ENCODE assay signal across 1 cellular context in genomic region chr4:122921971-122922876, GRCh38.
TF ChIP-seq lines count a peak whose summit lies in the region.

A gene with protein sequence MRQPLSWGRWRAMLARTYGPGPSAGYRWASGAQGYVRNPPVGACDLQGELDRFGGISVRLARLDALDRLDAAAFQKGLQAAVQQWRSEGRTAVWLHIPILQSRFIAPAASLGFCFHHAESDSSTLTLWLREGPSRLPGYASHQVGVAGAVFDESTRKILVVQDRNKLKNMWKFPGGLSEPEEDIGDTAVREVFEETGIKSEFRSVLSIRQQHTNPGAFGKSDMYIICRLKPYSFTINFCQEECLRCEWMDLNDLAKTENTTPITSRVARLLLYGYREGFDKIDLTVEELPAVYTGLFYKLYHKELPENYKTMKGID (minus strand): TSS chr4:122922597. CDS start chr4:122922572, 25 bp downstream.

TF ChIP-seq in HepG2, 621 proteins besides CTCF, POLR2A, EP300 and RAD21 (continued from another document and continues in another):
- TF ChIP-seq PRDM10 (CRISPR knock-in tag; IDR thresholded peaks at IDR 0.05; ENCODE audit: low read depth) (no peak), ARNT2 (CRISPR knock-in tag; IDR thresholded peaks at IDR 0.05; ENCODE audit: low read depth) (no peak), PLRG1 (conservative IDR thresholded peaks at IDR 0.05) (no peak), RCOR2 (CRISPR knock-in tag; IDR thresholded peaks at IDR 0.05) (no peak), PCBP2 (optimal IDR thresholded peaks at IDR 0.05; ENCODE audit: low read depth, low read length, poor library complexity, severe bottlenecking) (no peak), MYPOP (CRISPR knock-in tag; IDR thresholded peaks at IDR 0.05) (peak; percentile 79), MXI1 (IDR thresholded peaks at IDR 0.05; ENCODE audit: borderline replicate concordance, low read depth, low read length) (no peak), LCORL (IDR thresholded peaks at IDR 0.05) (no peak), LCORL (CRISPR knock-in tag; IDR thresholded peaks at IDR 0.05) (peak; percentile 25; the same call in 1 of the 2 replicates), ZNF703 (CRISPR knock-in tag; IDR thresholded peaks at IDR 0.05; ENCODE audit: borderline replicate concordance) (no peak), DR1 (CRISPR knock-in tag; IDR thresholded peaks at IDR 0.05) (no peak), KAT2B (IDR thresholded peaks at IDR 0.05; ENCODE audit: borderline replicate concordance, low read depth, low read length) (no peak), ZFP41 (CRISPR knock-in tag; IDR thresholded peaks at IDR 0.05; ENCODE audit: borderline replicate concordance) (no peak; the same call in 1 of the 2 replicates), ZNF101 (CRISPR knock-in tag; IDR thresholded peaks at IDR 0.05; ENCODE audit: borderline replicate concordance, low read depth) (no peak), ZNF558 (CRISPR knock-in tag; IDR thresholded peaks at IDR 0.05; ENCODE audit: borderline replicate concordance) (peak; percentile 72; the same call in 1 of the 2 replicates), AKAP8 (CRISPR knock-in tag; IDR thresholded peaks at IDR 0.05) (no peak), EEA1 (CRISPR knock-in tag; IDR thresholded peaks at IDR 0.05; ENCODE audit: borderline replicate concordance) (peak; percentile 89; the same call in 1 of the 2 replicates), RFXANK (CRISPR knock-in tag; IDR thresholded peaks at IDR 0.05) (0 out of 2 replicates have a peak, but pooled peaks have one; percentile 27), MXD4 (CRISPR knock-in tag; IDR thresholded peaks at IDR 0.05) (no peak; the same call in 1 of the 2 replicates), ZNF713 (CRISPR knock-in tag; IDR thresholded peaks at IDR 0.05) (no peak), SMAD9 (CRISPR knock-in tag; IDR thresholded peaks at IDR 0.05) (0 out of 2 replicates have a peak, but pooled peaks have one; percentile 25), HES4 (CRISPR knock-in tag; IDR thresholded peaks at IDR 0.05; ENCODE audit: borderline replicate concordance) (no peak), ARID5B (CRISPR knock-in tag; IDR thresholded peaks at IDR 0.05) (0 out of 2 replicates have a peak, but pooled peaks have one; percentile 44), ZNF652 (CRISPR knock-in tag; IDR thresholded peaks at IDR 0.05; ENCODE audit: borderline replicate concordance, low read depth) (no peak), ZNF296 (CRISPR knock-in tag; conservative IDR thresholded peaks at IDR 0.05) (0 out of 2 replicates have a peak, but pooled peaks have one; percentile 40), ZFAT (CRISPR knock-in tag; conservative IDR thresholded peaks at IDR 0.05) (0 out of 2 replicates have a peak, but pooled peaks have one; percentile 24), ZSCAN12 (CRISPR knock-in tag; IDR thresholded peaks at IDR 0.05) (no peak), ZNF431 (CRISPR knock-in tag; IDR thresholded peaks at IDR 0.05; ENCODE audit: borderline replicate concordance, low read depth) (no peak), ZBTB49 (CRISPR knock-in tag; IDR thresholded peaks at IDR 0.05; ENCODE audit: borderline replicate concordance) (no peak), MATR3 (CRISPR knock-in tag; IDR thresholded peaks at IDR 0.05) (no peak), ZNF326 (CRISPR knock-in tag; IDR thresholded peaks at IDR 0.05; ENCODE audit: borderline replicate concordance) (no peak), MTA1 (CRISPR knock-in tag; IDR thresholded peaks at IDR 0.05; ENCODE audit: borderline replicate concordance) (0 out of 2 replicates have a peak, but pooled peaks have one; percentile 26), KAT8 (CRISPR knock-in tag; IDR thresholded peaks at IDR 0.05) (peak; percentile 52), SNAPC2 (CRISPR knock-in tag; IDR thresholded peaks at IDR 0.05) (no peak), ZSCAN25 (CRISPR knock-in tag; IDR thresholded peaks at IDR 0.05) (peak; percentile 63; the same call in 1 of the 2 replicates), SMAD3 (CRISPR knock-in tag; IDR thresholded peaks at IDR 0.05) (peak; percentile 41), ZNF160 (CRISPR knock-in tag; IDR thresholded peaks at IDR 0.05) (0 out of 2 replicates have a peak, but pooled peaks have one; percentile 41), ZNF383 (CRISPR knock-in tag; IDR thresholded peaks at IDR 0.05; ENCODE audit: borderline replicate concordance) (no peak), ZNF550 (CRISPR knock-in tag; IDR thresholded peaks at IDR 0.05; ENCODE audit: borderline replicate concordance) (no peak), KLF9 (CRISPR knock-in tag; IDR thresholded peaks at IDR 0.05; ENCODE audit: low read depth) (no peak), ZMYM4 (CRISPR knock-in tag; IDR thresholded peaks at IDR 0.05) (peak; percentile 48; the same call in 1 of the 2 replicates), PREB (CRISPR knock-in tag; IDR thresholded peaks at IDR 0.05) (no peak), SNAPC5 (CRISPR knock-in tag; IDR thresholded peaks at IDR 0.05; ENCODE audit: borderline replicate concordance) (no peak), CBX1 (IDR thresholded peaks at IDR 0.05; ENCODE audit: low read depth) (no peak)
- TF ChIP-seq, protein P1, sequence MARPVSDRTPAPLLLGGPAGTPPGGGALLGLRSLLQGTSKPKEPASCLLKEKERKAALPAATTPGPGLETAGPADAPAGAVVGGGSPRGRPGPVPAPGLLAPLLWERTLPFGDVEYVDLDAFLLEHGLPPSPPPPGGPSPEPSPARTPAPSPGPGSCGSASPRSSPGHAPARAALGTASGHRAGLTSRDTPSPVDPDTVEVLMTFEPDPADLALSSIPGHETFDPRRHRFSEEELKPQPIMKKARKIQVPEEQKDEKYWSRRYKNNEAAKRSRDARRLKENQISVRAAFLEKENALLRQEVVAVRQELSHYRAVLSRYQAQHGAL (CRISPR knock-in tag; IDR thresholded peaks at IDR 0.05; ENCODE audit: not compliant biosample characterization), result peak; percentile 39
- TF ChIP-seq, protein P2, sequence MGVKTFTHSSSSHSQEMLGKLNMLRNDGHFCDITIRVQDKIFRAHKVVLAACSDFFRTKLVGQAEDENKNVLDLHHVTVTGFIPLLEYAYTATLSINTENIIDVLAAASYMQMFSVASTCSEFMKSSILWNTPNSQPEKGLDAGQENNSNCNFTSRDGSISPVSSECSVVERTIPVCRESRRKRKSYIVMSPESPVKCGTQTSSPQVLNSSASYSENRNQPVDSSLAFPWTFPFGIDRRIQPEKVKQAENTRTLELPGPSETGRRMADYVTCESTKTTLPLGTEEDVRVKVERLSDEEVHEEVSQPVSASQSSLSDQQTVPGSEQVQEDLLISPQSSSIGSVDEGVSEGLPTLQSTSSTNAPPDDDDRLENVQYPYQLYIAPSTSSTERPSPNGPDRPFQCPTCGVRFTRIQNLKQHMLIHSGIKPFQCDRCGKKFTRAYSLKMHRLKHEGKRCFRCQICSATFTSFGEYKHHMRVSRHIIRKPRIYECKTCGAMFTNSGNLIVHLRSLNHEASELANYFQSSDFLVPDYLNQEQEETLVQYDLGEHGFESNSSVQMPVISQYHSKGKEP (CRISPR knock-in tag; IDR thresholded peaks at IDR 0.05), result no peak
- TF ChIP-seq, protein P3, sequence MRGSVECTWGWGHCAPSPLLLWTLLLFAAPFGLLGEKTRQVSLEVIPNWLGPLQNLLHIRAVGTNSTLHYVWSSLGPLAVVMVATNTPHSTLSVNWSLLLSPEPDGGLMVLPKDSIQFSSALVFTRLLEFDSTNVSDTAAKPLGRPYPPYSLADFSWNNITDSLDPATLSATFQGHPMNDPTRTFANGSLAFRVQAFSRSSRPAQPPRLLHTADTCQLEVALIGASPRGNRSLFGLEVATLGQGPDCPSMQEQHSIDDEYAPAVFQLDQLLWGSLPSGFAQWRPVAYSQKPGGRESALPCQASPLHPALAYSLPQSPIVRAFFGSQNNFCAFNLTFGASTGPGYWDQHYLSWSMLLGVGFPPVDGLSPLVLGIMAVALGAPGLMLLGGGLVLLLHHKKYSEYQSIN (CRISPR knock-in tag; IDR thresholded peaks at IDR 0.05; ENCODE audit: borderline replicate concordance), result peak; percentile 89; the same call in 1 of the 2 replicates
